In the genomic region with DNA sequence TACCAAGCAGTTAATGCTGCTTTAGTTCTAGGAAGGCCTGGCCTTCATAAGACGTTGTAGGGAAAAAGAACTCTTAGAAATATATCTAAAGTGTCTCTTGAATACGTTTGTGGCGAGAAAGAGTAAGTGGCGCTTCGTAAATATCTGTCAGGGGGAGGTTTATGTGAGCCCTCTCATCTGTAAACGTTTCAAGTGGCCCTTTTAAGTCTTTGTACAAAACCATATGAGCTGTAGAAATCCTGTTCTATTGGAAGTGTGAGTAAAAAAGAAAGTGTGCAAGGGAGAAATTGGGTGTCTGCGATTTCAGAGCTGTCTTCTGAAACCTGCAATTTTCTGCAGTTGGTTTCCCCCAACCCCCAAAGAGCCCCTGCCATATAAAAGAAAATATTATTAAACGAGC, we compare ENCODE assay signal across 13 cellular contexts. TPM values are rescaled to one million over a fixed set of nuclear protein-coding genes. Genes with fewer than 3 reads are reported as not detected.
DNase-seq lines count a peak whose midpoint lies in the region; ATAC-seq, FAIRE-seq and TF ChIP-seq lines count a peak whose summit lies in the region.
"Had no signal": no experiment of that assay in that cellular context is flagged by ENCODE, and none has a peak within 500 bp of the region (broad histone marks: within the 10 kb centered on the region; RNA-seq: fewer than 3 reads in every experiment).

No MANE protein-coding gene starts in this region.

- no peak overlapping the region for H3K9ac ChIP-seq in skeletal muscle satellite cell (ENCODE audit: low read depth, low read length)

- no peaks in the 10 kb centered on the region for H3K9me3 ChIP-seq in HAP-1
- no peaks in the 10 kb centered on the region for H3K9me3 ChIP-seq in RWPE2 (ENCODE audit: severe bottlenecking)
- no peaks in the 10 kb centered on the region for H3K9me3 ChIP-seq in skeletal muscle satellite cell (replicated peaks; ENCODE audit: low read length)
- H3K9me3 ChIP-seq: SJSA1 had no signal

- in situ Hi-C loops in HAP-1 (cut with MboI; ENCODE audit: low sequenced_read_pairs), result no loop called here

- no peaks in the 10 kb centered on the region for H3K27me3 ChIP-seq in HAP-1 (ENCODE audit: low read depth)
- no peaks in the 10 kb centered on the region for H3K27me3 ChIP-seq in RWPE2 (ENCODE audit: insufficient read depth, poor library complexity, severe bottlenecking)
- H3K27me3 ChIP-seq in skeletal muscle satellite cell (ENCODE audit: control insufficient read depth, insufficient read depth, low read length), result peaks cover 8% of the 10 kb centered on the region
- H3K27me3 ChIP-seq: SJSA1 had no signal

- FAIRE-seq in frontal cortex (lab: Jason Lieb, UNC), result no peak
- FAIRE-seq: kidney had no signal

- ATAC-seq in RWPE2 (ENCODE audit: low read depth), result no peak

- H3K4me3 ChIP-seq in HAP-1 (peak overlapping the region; percentile 67), RWPE2 (ENCODE audit: severe bottlenecking) (peak overlapping the region; percentile 49), fibroblast of mammary gland (ENCODE audit: control insufficient read depth, low read depth, low read length) (peak overlapping the region; percentile 77), skeletal muscle satellite cell (ENCODE audit: low read length) (no peak overlapping the region)

- H3K27ac ChIP-seq in RWPE2 (ENCODE audit: poor library complexity, severe bottlenecking), result no peak overlapping the region
- H3K27ac ChIP-seq: SJSA1 had no signal

- H3K36me3 ChIP-seq in HAP-1 (replicated peaks) (no peaks in the 10 kb centered on the region; the same call in 1 of the 2 replicates), RWPE2 (ENCODE audit: low read depth) (no peaks in the 10 kb centered on the region), skeletal muscle satellite cell (ENCODE audit: insufficient read depth, low read length) (no peaks in the 10 kb centered on the region)
- H3K36me3 ChIP-seq: SJSA1 had no signal

- H3K4me1 ChIP-seq in HAP-1, result peaks cover 13% of the 10 kb centered on the region
- H3K4me1 ChIP-seq in RWPE2 (ENCODE audit: insufficient read depth, poor library complexity, severe bottlenecking), result no peaks in the 10 kb centered on the region
- H3K4me1 ChIP-seq in skeletal muscle satellite cell (ENCODE audit: control insufficient read depth, insufficient read depth, low read length), result peaks cover 7% of the 10 kb centered on the region

- H3K4me2 ChIP-seq in skeletal muscle satellite cell (ENCODE audit: low read length), result peak overlapping the region; percentile 97

- TF ChIP-seq CTCF in RWPE2 (IDR thresholded peaks at IDR 0.05; ENCODE audit: poor library complexity, severe bottlenecking) (no peak), fibroblast of mammary gland (conservative IDR thresholded peaks at IDR 0.05; ENCODE audit: control insufficient read depth, insufficient read depth, low read depth, low read length) (no peak)

- DNase-seq in HAP-1 (ENCODE audit: low spot score in 2 of 2) (peak in 1 of 2 experiments; percentile 41), RWPE2 (ENCODE audit: low spot score) (no peak), fibroblast of mammary gland (ENCODE audit: low read depth) (no peak), NCI-H69 (lab: John Stamatoyannopoulos, UW) (no peak), hippocampal formation (lab: John Stamatoyannopoulos, UW) (no peak), frontal cortex (ENCODE audit: low spot score in 2 of 2) (no peak)
- DNase-seq: activated B cell treated with CpG ODN at 0.5 μM for 24 hours; activated T-cell treated with anti-CD3 and anti-CD28 coated beads, Interleukin-2, amount 50 U/mL, for 4 hours; Karpas-422; kidney; NCI-H748 treated with DMSO at 0.1 percent for 48 hours had no signal

RNA-seq across cellular contexts. Expression of gene INTU, which starts 8.6 kb away (rescaled TPM):
- total RNA-seq in skeletal muscle satellite cell (2012; rRNA removed), result 2.5 and 4.2 TPM in 2 replicates
- total RNA-seq in frontal cortex, result 26.9 TPM
